ENCODE assay signal across 7 cellular contexts in the genomic region with DNA sequence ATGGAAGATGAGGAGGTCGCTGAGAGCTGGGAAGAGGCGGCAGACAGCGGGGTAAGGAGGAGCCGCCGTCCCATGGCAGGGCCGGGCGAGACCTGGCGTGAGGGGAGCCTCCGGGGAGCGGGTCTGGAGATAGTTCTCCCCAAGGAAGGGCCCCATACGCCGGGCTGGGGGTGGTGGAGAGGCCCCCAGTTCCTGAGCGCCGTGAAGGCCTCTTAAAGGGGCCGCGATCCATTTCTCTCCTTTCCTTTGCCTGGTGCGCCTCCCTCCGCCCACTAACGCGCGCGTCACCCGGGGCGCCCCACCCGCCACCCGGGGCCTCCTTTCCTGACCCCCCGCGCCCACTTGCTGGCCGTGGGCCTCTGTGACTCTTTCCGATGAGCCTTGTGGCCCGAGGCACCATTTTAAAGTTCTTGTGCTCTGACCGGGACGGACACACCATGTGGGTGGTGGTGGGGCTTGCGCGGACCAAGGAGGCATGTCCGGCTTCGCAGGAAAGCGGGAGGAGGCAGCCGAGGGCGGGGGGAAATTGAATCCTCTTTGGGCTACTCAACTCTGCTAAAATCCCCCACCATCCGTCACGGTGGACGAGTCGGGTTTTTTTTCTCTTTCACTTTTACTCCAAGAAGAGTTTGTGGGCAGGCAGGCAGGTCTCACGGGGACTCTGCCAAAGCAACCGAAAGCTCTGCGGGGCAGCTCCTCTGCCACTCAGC. TPM values are rescaled to one million over a fixed set of nuclear protein-coding genes. Genes with fewer than 3 reads are reported as not detected.
DNase-seq lines count a peak whose midpoint lies in the region; ATAC-seq and TF ChIP-seq lines count a peak whose summit lies in the region.

No MANE protein-coding gene starts in this region.

- no peaks in the 10 kb centered on the region for H3K27me3 ChIP-seq in breast epithelium

- H3K36me3 ChIP-seq in breast epithelium = no peaks in the 10 kb centered on the region

- DNase-seq in NCI-H1930 (lab: John Stamatoyannopoulos, UW) (peak; percentile 67 to 69), UCSD-AML1 (lab: John Stamatoyannopoulos, UW; ENCODE audit: unreplicated experiment) (peak; percentile 93), breast epithelium (ENCODE audit: low spot score in 2 of 2) (peak; percentile 66 to 79), iris pigment epithelial cell (ENCODE audit: low read depth) (peak; percentile 87)
- peak; percentile 72 to 76 for DNase-seq in stimulated activated CD4-positive, alpha-beta T cell treated with anti-CD3 and anti-CD28 coated beads, Interleukin-12 subunit alpha, Interleukin-12 subunit beta, amount 100 ng/mL, for 24 hours (ENCODE audit: low read depth in 2 of 2)

- TF ChIP-seq POLR2A in GM15510 (IDR thresholded peaks at IDR 0.05; ENCODE audit: borderline replicate concordance, extremely low read depth, insufficient read length) (peak; percentile 66), breast epithelium (IDR thresholded peaks at IDR 0.05) (peak; percentile 92)

- peak overlapping the region; percentile 97 to 99 for H3K27ac ChIP-seq in breast epithelium

- no peaks in the 10 kb centered on the region for H3K4me1 ChIP-seq in breast epithelium

- peak overlapping the region; percentile 79 to 89 (median 79) for H3K4me3 ChIP-seq in breast epithelium

- intact Hi-C loops in breast epithelium (cut with DNase I; ENCODE audit: low total_unique reads) = no loop called here

- H3K9me3 ChIP-seq in breast epithelium = no peaks in the 10 kb centered on the region

- no peak for TF ChIP-seq CTCF in breast epithelium (IDR thresholded peaks at IDR 0.05)

- ATAC-seq in HG02623 (IDR thresholded peaks at IDR 0.05; ENCODE audit: unreplicated experiment) = peak; percentile 63

RNA-seq across cellular contexts. Expression of gene SZRD1, which starts 0.4 kb away (rescaled TPM):
- 10 to 100 TPM; 59.0 to 77.4 (median 61.3) TPM for total RNA-seq in breast epithelium

RNA-seq across cellular contexts. Expression of gene FBXO42, which starts 15.1 kb away (rescaled TPM):
- total RNA-seq in breast epithelium = 10 to 100 TPM; 20.3 to 28.5 (median 26.7) TPM

Comparison
In these comparisons a context has a peak if more than half of its experiments do, and no peak if none do; other contexts are left out.
1. Peak in every context shown above with its lines: DNase-seq, ATAC-seq, H3K4me3 ChIP-seq and H3K27ac ChIP-seq.